Comparison of ENCODE assay signal across 9 cellular contexts in the genomic region with DNA sequence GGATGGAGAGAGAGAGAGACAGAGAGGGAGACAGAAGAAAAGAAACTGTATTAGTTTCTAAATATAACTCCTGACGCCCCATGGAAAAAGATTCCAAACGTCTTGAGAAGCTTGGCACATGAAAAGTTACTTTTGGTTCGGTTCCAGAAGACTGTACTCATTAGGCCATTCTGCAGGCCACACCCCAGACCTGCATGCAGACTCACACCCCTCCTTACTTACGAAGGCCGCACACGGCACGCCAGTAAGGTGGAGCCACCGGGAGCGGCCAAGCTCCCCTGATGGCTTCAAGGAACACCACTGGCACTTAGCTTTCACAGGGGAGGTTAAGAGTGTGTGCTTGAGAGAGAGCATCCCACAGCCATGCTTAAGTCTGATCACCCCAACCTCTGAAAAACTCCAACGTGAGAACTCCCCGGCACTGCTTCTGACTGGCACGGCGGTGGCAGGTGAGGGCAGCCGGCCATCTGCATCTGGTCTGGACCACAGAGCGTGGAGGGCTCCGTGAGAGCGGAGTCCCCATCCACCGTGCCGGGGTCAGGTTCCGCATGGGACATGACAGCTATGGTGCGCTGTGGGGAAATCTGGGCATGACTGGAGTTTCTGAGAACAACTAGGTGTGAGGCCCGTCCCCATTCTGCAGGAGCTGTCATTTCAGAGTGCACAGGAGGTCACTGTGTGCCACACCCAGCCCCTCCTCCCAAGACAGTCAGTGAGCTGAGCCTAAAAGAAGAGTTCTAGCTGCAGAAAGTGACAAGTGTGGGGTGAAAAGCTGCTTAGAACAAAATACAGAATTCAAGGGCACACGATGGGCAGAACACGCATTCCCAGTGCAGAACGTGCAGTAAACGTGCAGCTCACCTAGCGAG.
DNase-seq lines count a peak whose midpoint lies in the region; ATAC-seq, FAIRE-seq and TF ChIP-seq lines count a peak whose summit lies in the region.
"Had no signal": no experiment of that assay in that cellular context is flagged by ENCODE, and none has a peak within 500 bp of the region (broad histone marks: within the 10 kb centered on the region; RNA-seq: fewer than 3 reads in every experiment).

No MANE protein-coding gene starts in this region.

- H3K4me1 ChIP-seq in heart left ventricle (peaks cover 41 to 100% (median 86%) of the 10 kb centered on the region in 12 donors), muscle layer of duodenum (ENCODE audit: control insufficient read depth in 1 of 2, insufficient read depth in 2 of 2, low read length in 2 of 2) (peaks cover 63 to 80% of the 10 kb centered on the region in 2 donors)

- WGBS in heart left ventricle, 4 donors, result 46 to 67% (median 60%) methylated on average over 15 to 27 of the region's 27 CpGs

- DNase-seq in heart left ventricle, result peak in 4 of 5 donors; percentile 60 to 74 (median 67)
- no peak for DNase-seq in Right ventricle myocardium inferior (ENCODE audit: missing footprints)
- DNase-seq in dorsolateral prefrontal cortex, result no peak
- DNase-seq in urothelium cell line (ENCODE audit: low spot score), result no peak
- DNase-seq in NCI-H1092 (lab: John Stamatoyannopoulos, UW), result no peak
- DNase-seq: DND-41 had no signal

- no peaks in the 10 kb centered on the region for H3K9me3 ChIP-seq in heart left ventricle
- no peaks in the 10 kb centered on the region for H3K9me3 ChIP-seq in muscle layer of duodenum (ENCODE audit: control insufficient read depth in 1 of 2, low read length in 2 of 2)

- H3K4me3 ChIP-seq in heart left ventricle, result no peak overlapping the region
- H3K4me3 ChIP-seq in dorsolateral prefrontal cortex, result peak overlapping the region in 2 of 59 donors; percentile 1 to 5
- H3K4me3 ChIP-seq in muscle layer of duodenum (ENCODE audit: low read depth in 1 of 2, low read length in 2 of 2), result peak overlapping the region in 1 of 2 donors; percentile 46

- intact Hi-C loops in heart left ventricle (cut with DNase I) (loop anchor here in 6 of 10 donors (2.0 to 5.0 kb wide), 6 partner anchors 42 to 142 kb away; a partner anchor contains a TSS), Right ventricle myocardium inferior (cut with DNase I) (loop anchor here (2.0 kb wide), 1 partner anchor 37 kb away; no protein-coding TSS in a partner anchor), dorsolateral prefrontal cortex (cut with DNase I) (no loop called here)

- ATAC-seq in heart left ventricle, result peak in 2 of 4 donors; percentile 4
- ATAC-seq in Right ventricle myocardium inferior, result no peak
- no peak for ATAC-seq in HG02571 (IDR thresholded peaks at IDR 0.05; ENCODE audit: unreplicated experiment)
- ATAC-seq in GM19397 (IDR thresholded peaks at IDR 0.05; ENCODE audit: unreplicated experiment), result no peak

- FAIRE-seq in urothelium cell line (lab: Jason Lieb, UNC), result peak; percentile 48

- H3K36me3 ChIP-seq in heart left ventricle, result peaks cover 0 to 91% (median 66%) of the 10 kb centered on the region in 9 donors
- peaks cover 58 to 79% of the 10 kb centered on the region in 2 donors for H3K36me3 ChIP-seq in muscle layer of duodenum (ENCODE audit: control insufficient read depth in 1 of 2, insufficient read depth in 2 of 2, low read length in 2 of 2)

- no peak for TF ChIP-seq POLR2A in heart left ventricle (IDR thresholded peaks at IDR 0.05)

- no peak for TF ChIP-seq CTCF in heart left ventricle (IDR thresholded peaks at IDR 0.05)
- TF ChIP-seq CTCF in dorsolateral prefrontal cortex (IDR thresholded peaks at IDR 0.05 in 54 of 56, conservative IDR thresholded peaks at IDR 0.05 in 2 of 56; ENCODE audit: low read depth in 1 of 56, partially characterized antibody in 56 of 56), result no peak

- H3K27me3 ChIP-seq in heart left ventricle (no peaks in the 10 kb centered on the region), dorsolateral prefrontal cortex (no peaks in the 10 kb centered on the region), muscle layer of duodenum (ENCODE audit: low read depth, low read length) (no peaks in the 10 kb centered on the region)

- H3K27ac ChIP-seq in heart left ventricle (peak overlapping the region; percentile 89 to 100 (median 94)), dorsolateral prefrontal cortex (peak overlapping the region in 56 of 59 donors; percentile 41 to 99 (median 94)), muscle layer of duodenum (ENCODE audit: low read length) (peak overlapping the region; percentile 97)

Comparison
In these comparisons a context has a peak if more than half of its experiments do, and no peak if none do; other contexts are left out.
1. DNase-seq: peak in heart left ventricle (4 of 5); none in Right ventricle myocardium inferior (single experiment), dorsolateral prefrontal cortex (0 of 10), urothelium cell line (single experiment) and NCI-H1092 (single experiment).
2. intact Hi-C loops: an anchor here in heart left ventricle (2.0 to 5.0 kb wide) and Right ventricle myocardium inferior (2.0 kb wide); none called in dorsolateral prefrontal cortex.
3. Peak in every context shown above with its lines, with median percentiles within 50 percentile points of each other: H3K27ac ChIP-seq.